ENCODE assay signal across 26 cellular contexts in the genomic region with DNA sequence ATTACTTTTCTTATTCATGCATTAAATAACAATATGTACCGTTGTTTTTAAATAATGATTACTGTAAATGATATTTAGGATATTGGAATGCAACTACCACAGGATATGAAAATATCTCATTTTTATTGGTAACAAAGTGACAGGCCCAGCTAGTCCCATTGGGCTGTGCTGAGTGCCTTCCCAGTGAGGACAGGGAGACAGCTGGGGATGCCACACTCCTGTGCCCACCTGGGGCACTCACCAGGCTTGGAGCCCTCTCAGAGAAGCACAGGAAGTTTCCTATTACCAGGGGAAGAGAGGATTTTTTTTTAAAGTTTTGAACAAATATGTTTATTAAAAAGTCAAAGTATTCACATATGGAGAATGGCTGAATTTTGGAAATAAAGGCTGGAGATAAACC. TPM values are rescaled to one million over a fixed set of nuclear protein-coding genes. Genes with fewer than 3 reads are reported as not detected.
DNase-seq lines count a peak whose midpoint lies in the region; ATAC-seq, FAIRE-seq and TF ChIP-seq lines count a peak whose summit lies in the region.
"Had no signal": no experiment of that assay in that cellular context is flagged by ENCODE, and none has a peak within 500 bp of the region (broad histone marks: within the 10 kb centered on the region; RNA-seq: fewer than 3 reads in every experiment).

No MANE protein-coding gene starts in this region.

- H3K9me3 Mint-ChIP-seq in endodermal cell = no peaks in the 10 kb centered on the region
- H3K9me3 Mint-ChIP-seq in nephron = no peaks in the 10 kb centered on the region
- H3K9me3 Mint-ChIP-seq: CD14-positive monocyte; CD4-positive, alpha-beta memory T cell had no signal

- H3K4me1 ChIP-seq in endodermal cell (ENCODE audit: control insufficient read depth, insufficient read depth, low read length) (peaks cover 3% of the 10 kb centered on the region), upper lobe of right lung (no peaks in the 10 kb centered on the region), pancreas (no peaks in the 10 kb centered on the region)
- H3K4me1 ChIP-seq: A549, BE2C had no signal

- no peak overlapping the region for H3K9ac ChIP-seq in endodermal cell (ENCODE audit: extremely low read depth, low read length, poor library complexity, severe bottlenecking)
- H3K9ac ChIP-seq: BLaER1 treated with 17β-estradiol and CSF1 and Interleukin-3, amounts not matched to agents 10 nM and 100 nM; GM23248 had no signal

- H3K27me3 Mint-ChIP-seq in endodermal cell (ENCODE audit: insufficient read depth) (no peaks in the 10 kb centered on the region), nephron (ENCODE audit: low read depth) (no peaks in the 10 kb centered on the region)

- whole genome bisulfite sequencing in endodermal cell (ENCODE audit: insufficient coverage in 1 of 2, insufficient read length in 1 of 2), 2 experiments = no CpG with 5 or more reads among the region's 1 CpG
- 74 to 83% methylated on average over 1 of the region's 1 CpG for WGBS in pancreas, 2 donors

- peak; percentile 22 for DNase-seq in endodermal cell
- peak; percentile 6 for DNase-seq in islet precursor cell
- DNase-seq in upper lobe of right lung = no peak
- DNase-seq in activated CD8-positive, alpha-beta memory T cell treated with anti-CD3 and anti-CD28 coated beads, Interleukin-2, amount 50 U/mL, for 48 hours = no peak
- DNase-seq in pancreas = no peak
- DNase-seq: 8988T; ACHN; AML-193; BE2C; Calu3; CD4-positive, alpha-beta memory T cell; COR-L47; DMS53; DMS79 treated with DMSO at 0.1 percent for 48 hours; GF-D8; GM23248; H7; HCEC 1CT had no signal

- no peak overlapping the region for H3K27ac Mint-ChIP-seq in endodermal cell
- peak overlapping the region in 2 of 3 experiments; percentile 85 to 97 for H3K27ac Mint-ChIP-seq in nephron
- H3K27ac Mint-ChIP-seq: CD14-positive monocyte; CD4-positive, alpha-beta memory T cell had no signal

- H3K9me3 ChIP-seq in endodermal cell (ENCODE audit: control insufficient read depth, low read length) (no peaks in the 10 kb centered on the region), upper lobe of right lung (no peaks in the 10 kb centered on the region), pancreas (no peaks in the 10 kb centered on the region)
- H3K9me3 ChIP-seq: A549; BE2C; BLaER1 treated with 17β-estradiol and CSF1 and Interleukin-3, amounts not matched to agents 10 nM and 100 nM had no signal

- FAIRE-seq in pancreas (lab: Jason Lieb, UNC) = no peak
- FAIRE-seq: A549, GM12891, GM18507, H1 had no signal

- no peak for TF ChIP-seq CTCF in endodermal cell (conservative IDR thresholded peaks at IDR 0.05)
- no peak for TF ChIP-seq CTCF in nephron (IDR thresholded peaks at IDR 0.05; ENCODE audit: unreplicated experiment in 3 of 3)
- TF ChIP-seq CTCF in upper lobe of right lung (IDR thresholded peaks at IDR 0.05) = no peak
- no peak for TF ChIP-seq CTCF in pancreas (IDR thresholded peaks at IDR 0.05)

- H3K36me3 ChIP-seq in endodermal cell (ENCODE audit: control insufficient read depth, insufficient read depth, low read length) (no peaks in the 10 kb centered on the region), upper lobe of right lung (no peaks in the 10 kb centered on the region), pancreas (no peaks in the 10 kb centered on the region)
- H3K36me3 ChIP-seq: BE2C; BLaER1 treated with 17β-estradiol and CSF1 and Interleukin-3, amounts not matched to agents 10 nM and 100 nM had no signal

- H3K36me3 Mint-ChIP-seq in endodermal cell (ENCODE audit: low read depth) (no peaks in the 10 kb centered on the region), nephron (ENCODE audit: low read depth) (peaks cover 16% of the 10 kb centered on the region)
- H3K36me3 Mint-ChIP-seq: CD14-positive monocyte; CD4-positive, alpha-beta memory T cell had no signal

- intact Hi-C loops in upper lobe of right lung (cut with DNase I) (no loop called here), pancreas (cut with DNase I) (no loop called here)

- H3K4me3 Mint-ChIP-seq in endodermal cell (no peak overlapping the region), nephron (no peak overlapping the region)
- H3K4me3 Mint-ChIP-seq: CD14-positive monocyte; CD4-positive, alpha-beta memory T cell had no signal

- ATAC-seq in upper lobe of right lung (no peak), GM21529 (IDR thresholded peaks at IDR 0.05; ENCODE audit: unreplicated experiment) (no peak), pancreas (no peak)
- ATAC-seq: A549 had no signal

- no peak overlapping the region for H3K27ac ChIP-seq in endodermal cell (ENCODE audit: low read depth, low read length)
- H3K27ac ChIP-seq in upper lobe of right lung = peak overlapping the region; percentile 24
- H3K27ac ChIP-seq in pancreas = no peak overlapping the region
- H3K27ac ChIP-seq: A549; BLaER1 treated with 17β-estradiol and CSF1 and Interleukin-3, amounts not matched to agents 10 nM and 100 nM; GM23248 had no signal

- H3K4me3 ChIP-seq in endodermal cell (ENCODE audit: low read length) (no peak overlapping the region), upper lobe of right lung (no peak overlapping the region), pancreas (no peak overlapping the region)
- H3K4me3 ChIP-seq: A549; BLaER1 treated with 17β-estradiol and CSF1 and Interleukin-3, amounts not matched to agents 10 nM and 100 nM; GM23248 had no signal

- H3K27me3 ChIP-seq in endodermal cell (ENCODE audit: control insufficient read depth, insufficient read depth, low read length, poor library complexity, severe bottlenecking) = no peaks in the 10 kb centered on the region
- no peaks in the 10 kb centered on the region for H3K27me3 ChIP-seq in upper lobe of right lung
- no peaks in the 10 kb centered on the region for H3K27me3 ChIP-seq in pancreas
- H3K27me3 ChIP-seq: BE2C; BLaER1 treated with 17β-estradiol and CSF1 and Interleukin-3, amounts not matched to agents 10 nM and 100 nM had no signal

- H3K4me1 Mint-ChIP-seq in endodermal cell (peaks cover 17% of the 10 kb centered on the region), nephron (peaks cover 46% of the 10 kb centered on the region)
- H3K4me1 Mint-ChIP-seq: CD14-positive monocyte had no signal

RNA-seq across cellular contexts. Expression of a gene that starts 48.9 kb away (rescaled TPM):
- 10 to 100 TPM; 15.4 to 17.3 TPM for total RNA-seq in endodermal cell
- 24.1 TPM for polyA plus RNA-seq in endodermal cell (2013, experiment 1 of 2)
- 25.0 TPM for polyA plus RNA-seq in endodermal cell (2013, experiment 2 of 2)
- total RNA-seq in upper lobe of right lung = 6.5 TPM
- 1 to 10 TPM in 5 of 6 donors, under 1 TPM in 1; 0.42 to 2.2 (median 1.4) TPM for total RNA-seq in pancreas
- polyA plus RNA-seq in pancreas = under 1 TPM; 0.77 to 0.99 TPM
- polyA plus RNA-seq: CD14-positive monocyte had no signal

Comparison
In these comparisons a context has a peak if more than half of its experiments do, and no peak if none do; other contexts are left out.
1. DNase-seq: peak in endodermal cell (single experiment) and islet precursor cell (single experiment); none in upper lobe of right lung (single experiment), activated CD8-positive, alpha-beta memory T cell treated with anti-CD3 and anti-CD28 coated beads, Interleukin-2, amount 50 U/mL, for 48 hours (single experiment) and pancreas (0 of 6).